20 cellular contexts compared by ENCODE assay signal in the genomic region with DNA sequence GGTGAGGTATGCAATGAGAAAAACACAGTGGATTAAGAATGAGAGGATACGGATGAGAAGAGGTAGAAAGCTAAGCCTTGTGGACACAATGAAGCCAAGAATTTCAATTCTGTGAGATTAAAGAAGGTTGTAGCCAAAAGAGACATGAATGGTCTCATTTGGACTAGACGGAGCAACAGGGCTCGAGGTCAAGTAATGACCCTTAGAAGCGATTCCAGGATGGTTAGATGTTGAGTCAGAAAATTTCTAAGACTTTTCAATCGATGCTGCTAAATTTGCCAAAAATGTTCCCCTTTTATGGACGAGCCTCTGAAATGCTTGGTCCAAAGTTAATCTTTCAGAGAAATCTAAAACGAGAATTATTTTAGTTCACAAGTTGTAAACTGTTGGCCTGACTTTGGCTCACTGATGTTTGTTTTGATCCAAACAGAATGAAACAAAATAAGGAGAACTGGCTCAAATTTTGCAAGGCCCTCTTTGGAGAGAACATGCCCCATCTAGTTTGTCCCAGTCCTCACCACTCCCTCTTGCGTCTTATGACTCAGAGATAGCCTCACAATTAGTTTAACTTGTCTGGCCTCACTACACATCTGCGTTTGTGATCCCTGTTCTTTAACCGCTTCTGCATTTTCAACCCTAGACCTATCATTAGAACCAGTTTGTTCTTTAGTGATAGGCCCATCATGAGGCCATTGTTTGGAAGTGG.
"Had no signal": no experiment of that assay in that cellular context is flagged by ENCODE, and none has a peak within 500 bp of the region (broad histone marks: within the 10 kb centered on the region; RNA-seq: fewer than 3 reads in every experiment).

No MANE protein-coding gene starts in this region.

- H3K4me3 ChIP-seq: skin epidermis, testis, upper lobe of right lung had no signal

- H3K9me3 Mint-ChIP-seq: activated T-cell treated with anti-CD3 and anti-CD28 coated beads, Interleukin-2, amount 50 U/mL, for 72 hours; mesothelial cell of epicardium; nephron progenitor cell had no signal

- H3K27ac Mint-ChIP-seq: activated T-cell treated with anti-CD3 and anti-CD28 coated beads, Interleukin-2, amount 50 U/mL, for 72 hours; immature natural killer cell; mesothelial cell of epicardium; nephron progenitor cell had no signal

- H3K36me3 ChIP-seq: upper lobe of right lung had no signal

- ATAC-seq: activated T-cell treated with anti-CD3 and anti-CD28 coated beads, Interleukin-2, amount 50 U/mL, for 72 hours; upper lobe of right lung had no signal

- FAIRE-seq: astrocyte, endothelial cell of umbilical vein had no signal

- H3K4me1 ChIP-seq: upper lobe of right lung had no signal

- H3K27me3 ChIP-seq: testis, upper lobe of right lung had no signal

- H3K27ac ChIP-seq: skin epidermis, testis, upper lobe of right lung, WERI-Rb-1 had no signal

- H3K36me3 Mint-ChIP-seq: immature natural killer cell had no signal

- H3K4me3 Mint-ChIP-seq: activated T-cell treated with anti-CD3 and anti-CD28 coated beads, Interleukin-2, amount 50 U/mL, for 72 hours; immature natural killer cell; mesothelial cell of epicardium; nephron progenitor cell had no signal

- DNase-seq: activated CD4-positive, alpha-beta T cell treated with anti-CD3 and anti-CD28 coated beads, Interleukin-2, amount 50 U/mL, for 4 hours; activated effector memory CD4-positive, alpha-beta T cell treated with anti-CD3 and anti-CD28 coated beads, Interleukin-2, amount 50 U/mL, for 16 hours; activated naive CD4-positive, alpha-beta T cell treated with anti-CD3 and anti-CD28 coated beads, Interleukin-2, amount 50 U/mL, for 16 hours; activated T-cell treated with anti-CD3 and anti-CD28 coated beads, Interleukin-2, amount 50 U/mL, for 72 hours; effector CD8-positive, alpha-beta T cell; immature natural killer cell; kidney glomerular epithelial cell; nephron progenitor cell; nucleus accumbens; retina; stimulated activated CD4-positive, alpha-beta T cell treated with anti-CD3 and anti-CD28 coated beads, Interleukin-4, amount 100 ng/mL, for 1 hour; SW 1271; T-helper 2 cell; testis; upper lobe of right lung; WERI-Rb-1 had no signal

- H3K9me3 ChIP-seq: testis, upper lobe of right lung had no signal

- H3K4me1 Mint-ChIP-seq: immature natural killer cell had no signal
